20 cellular contexts compared by ENCODE assay signal in genomic region chr18:50013363-50014138, GRCh38.
DNase-seq lines count a peak whose midpoint lies in the region; ATAC-seq and TF ChIP-seq lines count a peak whose summit lies in the region.
"Had no signal": no experiment of that assay in that cellular context is flagged by ENCODE, and none has a peak within 500 bp of the region (broad histone marks: within the 10 kb centered on the region; RNA-seq: fewer than 3 reads in every experiment).

No MANE protein-coding gene starts in this region.

- H3K79me2 ChIP-seq in PC-3 (ENCODE audit: low read length) (no peaks in the 10 kb centered on the region), Karpas-422 (ENCODE audit: low read length) (no peaks in the 10 kb centered on the region)

- H3K36me3 ChIP-seq in PC-3 (ENCODE audit: low read depth, low read length) = no peaks in the 10 kb centered on the region
- H3K36me3 ChIP-seq in Karpas-422 (ENCODE audit: insufficient read depth, low read length) = no peaks in the 10 kb centered on the region
- H3K36me3 ChIP-seq: ascending aorta, right lobe of liver had no signal

- H2AFZ ChIP-seq in PC-3 (ENCODE audit: low read length) (no peak overlapping the region), Karpas-422 (ENCODE audit: low read length) (no peak overlapping the region)

- no peaks in the 10 kb centered on the region for H3F3A ChIP-seq in PC-3 (ENCODE audit: low read length, unreplicated experiment)

- H4K20me1 ChIP-seq in PC-3 (ENCODE audit: low read length) (no peaks in the 10 kb centered on the region), Karpas-422 (ENCODE audit: insufficient read depth, low read depth, low read length) (no peaks in the 10 kb centered on the region)

- H3K4me1 ChIP-seq in PC-3 (ENCODE audit: insufficient read depth, low read length) (peaks cover 29% of the 10 kb centered on the region), Karpas-422 (ENCODE audit: low read length) (no peaks in the 10 kb centered on the region)
- H3K4me1 ChIP-seq: right lobe of liver had no signal

- no peaks in the 10 kb centered on the region for H3K4me1 Mint-ChIP-seq in CD4-positive, alpha-beta T cell (ENCODE audit: low read depth)
- H3K4me1 Mint-ChIP-seq: naive thymus-derived CD4-positive, alpha-beta T cell had no signal

- ATAC-seq in PC-3 (peak; percentile 35; the same call in 1 of the 2 replicates), GM18870 (IDR thresholded peaks at IDR 0.05; ENCODE audit: unreplicated experiment) (no peak), HG02798 (IDR thresholded peaks at IDR 0.05; ENCODE audit: poor library complexity, unreplicated experiment) (no peak)
- no peak for ATAC-seq in CD4-positive, alpha-beta T cell (ENCODE audit: poor library complexity)
- ATAC-seq: activated CD8-positive, alpha-beta T cell treated with anti-CD3 and anti-CD28 coated beads, Interleukin-2, amount 10 ng/mL, durations not matched to agents 7 days and 5 days; naive thymus-derived CD4-positive, alpha-beta T cell; right lobe of liver had no signal

- TF ChIP-seq CTCF in PC-3 (conservative IDR thresholded peaks at IDR 0.05; ENCODE audit: low read depth, low read length) = no peak
- no peak for TF ChIP-seq CTCF in CD4-positive, alpha-beta T cell (IDR thresholded peaks at IDR 0.05)

- H3K9me3 Mint-ChIP-seq in CD4-positive, alpha-beta T cell = no peaks in the 10 kb centered on the region
- H3K9me3 Mint-ChIP-seq: naive thymus-derived CD4-positive, alpha-beta T cell had no signal

- no peak overlapping the region for H3K27ac Mint-ChIP-seq in CD4-positive, alpha-beta T cell
- H3K27ac Mint-ChIP-seq: activated CD8-positive, alpha-beta T cell treated with anti-CD3 and anti-CD28 coated beads, Interleukin-2, amount 10 ng/mL, durations not matched to agents 7 days and 5 days; naive thymus-derived CD4-positive, alpha-beta T cell had no signal

- no peak overlapping the region for H3K4me3 ChIP-seq in PC-3 (ENCODE audit: low read length)
- no peak overlapping the region for H3K4me3 ChIP-seq in skeletal muscle cell (ENCODE audit: low read depth, low read length)
- no peak overlapping the region for H3K4me3 ChIP-seq in Karpas-422 (ENCODE audit: low read length)
- H3K4me3 ChIP-seq: ascending aorta, right lobe of liver had no signal

- H3K9ac ChIP-seq in PC-3 (ENCODE audit: low read length) = no peak overlapping the region
- H3K9ac ChIP-seq in Karpas-422 (ENCODE audit: low read length) = no peak overlapping the region

- no peak overlapping the region for H3K4me3 Mint-ChIP-seq in CD4-positive, alpha-beta T cell
- H3K4me3 Mint-ChIP-seq: activated CD8-positive, alpha-beta T cell treated with anti-CD3 and anti-CD28 coated beads, Interleukin-2, amount 10 ng/mL, durations not matched to agents 7 days and 5 days; naive thymus-derived CD4-positive, alpha-beta T cell had no signal

- no peaks in the 10 kb centered on the region for H3K36me3 Mint-ChIP-seq in CD4-positive, alpha-beta T cell (ENCODE audit: low read depth)
- H3K36me3 Mint-ChIP-seq: naive thymus-derived CD4-positive, alpha-beta T cell had no signal

- CTCF ChIA-PET in PC-3 (lab: Charles Lee) = no interaction called here
- CTCF ChIA-PET in CD4-positive, alpha-beta T cell (lab: Charles Lee) = no interaction called here

- no peaks in the 10 kb centered on the region for H3K9me2 ChIP-seq in PC-3 (replicated peaks; ENCODE audit: low read length)
- no peaks in the 10 kb centered on the region for H3K9me2 ChIP-seq in Karpas-422 (replicated peaks; ENCODE audit: insufficient read depth, low read length)

- H3K9me3 ChIP-seq in PC-3 (ENCODE audit: low read length) (no peaks in the 10 kb centered on the region), Karpas-422 (ENCODE audit: low read length) (no peaks in the 10 kb centered on the region)
- no peaks in the 10 kb centered on the region for H3K9me3 ChIP-seq in CD4-positive, alpha-beta T cell (ENCODE audit: control insufficient read depth, low read length)
- H3K9me3 ChIP-seq: ascending aorta, right lobe of liver had no signal

- BruUV-seq in PC-3 (replicated peaks; lab: Mats Ljungman, UMichigan) = no TSS peak

- intact Hi-C loops in PC-3 (cut with micrococcal nuclease) = no loop called here
- intact Hi-C loops in CD4-positive, alpha-beta T cell (cut with DNase I, micrococcal nuclease) = loop anchor here in 1 of 2 experiments (5.0 kb wide), 2 partner anchors 51 to 344 kb away; no protein-coding TSS in a partner anchor

- DNase-seq in EL (peak; percentile 54), PC-3 (peak; percentile 45), fibroblast of the conjunctiva (ENCODE audit: low read depth) (peak; percentile 34), skeletal muscle cell (ENCODE audit: low read depth) (peak; percentile 25), Karpas-422 (no peak)
- DNase-seq in CD4-positive, alpha-beta T cell = no peak
- DNase-seq: ACHN; activated CD4-positive, CD25-positive, alpha-beta regulatory T cell; activated CD8-positive, alpha-beta T cell treated with anti-CD3 and anti-CD28 coated beads, Interleukin-2, amount 10 ng/mL, durations not matched to agents 7 days and 5 days; activated naive CD4-positive, alpha-beta T cell treated with Interleukin-2 at 50 U/mL for 16 hours; activated T-cell treated with anti-CD3 and anti-CD28 coated beads, Interleukin-2, amount 50 U/mL, for 1 hour; hippocampal formation; naive thymus-derived CD4-positive, alpha-beta T cell; NCI-H1092 treated with DMSO at 0.1 percent for 48 hours; NCI-H2029 treated with DMSO at 0.1 percent for 48 hours; NCI-H510A; right lobe of liver had no signal

- POLR2A ChIA-PET in PC-3 (lab: Charles Lee; ENCODE audit: unreplicated experiment) = no interaction called here
- POLR2A ChIA-PET in CD4-positive, alpha-beta T cell (lab: Charles Lee) = no interaction called here

- H3K27ac ChIP-seq in PC-3 (ENCODE audit: low read length) (peak overlapping the region; percentile 47), Karpas-422 (ENCODE audit: low read length) (no peak overlapping the region)
- no peak overlapping the region for H3K27ac ChIP-seq in CD4-positive, alpha-beta T cell (ENCODE audit: low read depth, low read length)
- H3K27ac ChIP-seq: right lobe of liver had no signal

- H3K27me3 Mint-ChIP-seq in CD4-positive, alpha-beta T cell = peaks cover 5% of the 10 kb centered on the region

- H3K27me3 ChIP-seq in PC-3 (ENCODE audit: low read length) (no peaks in the 10 kb centered on the region), Karpas-422 (ENCODE audit: low read length) (no peaks in the 10 kb centered on the region)
- H3K27me3 ChIP-seq in CD4-positive, alpha-beta T cell (ENCODE audit: control insufficient read depth, insufficient read depth, low read length) = no peaks in the 10 kb centered on the region
- H3K27me3 ChIP-seq: ascending aorta, right lobe of liver had no signal

- peak overlapping the region; percentile 39 for H3K4me2 ChIP-seq in PC-3 (ENCODE audit: low read length)
- H3K4me2 ChIP-seq in Karpas-422 (ENCODE audit: low read depth, low read length, poor library complexity, severe bottlenecking) = no peak overlapping the region

Comparison
In these comparisons a context has a peak if more than half of its experiments do, and no peak if none do; other contexts are left out.
1. DNase-seq: peak in EL (single experiment), PC-3 (single experiment), fibroblast of the conjunctiva (single experiment) and skeletal muscle cell (single experiment); none in Karpas-422 (single experiment) and CD4-positive, alpha-beta T cell (0 of 10).